14 cellular contexts compared by ENCODE assay signal in genomic region chr12:10405294-10405693, GRCh38. TPM values are rescaled to one million over a fixed set of nuclear protein-coding genes. Genes with fewer than 3 reads are reported as not detected.
"Had no signal": no experiment of that assay in that cellular context is flagged by ENCODE, and none has a peak within 500 bp of the region (broad histone marks: within the 10 kb centered on the region; RNA-seq: fewer than 3 reads in every experiment).

No MANE protein-coding gene starts in this region.

- H3K9me3 ChIP-seq: gastrocnemius medialis, tibial artery, vagina had no signal

- H3K4me3 ChIP-seq: gastrocnemius medialis, tibial artery, vagina had no signal

- DNase-seq: activated B cell treated with CpG ODN at 0.5 μM for 24 hours; activated naive CD4-positive, alpha-beta T cell treated with anti-CD3 and anti-CD28 coated beads, Interleukin-2, amount 50 U/mL, for 16 hours; brain microvascular endothelial cell; gastrocnemius medialis; kidney glomerular epithelial cell; retina; stimulated activated CD4-positive, alpha-beta T cell treated with anti-CD3 and anti-CD28 coated beads, Interleukin-4, amount 100 ng/mL, for 24 hours; T-helper 17 cell; tibial artery had no signal

- ATAC-seq: gastrocnemius medialis, T-helper 17 cell had no signal

- H3K4me3 Mint-ChIP-seq: activated B cell treated with CpG ODN at 0.5 μM for 24 hours, T-helper 17 cell had no signal

- H3K27me3 ChIP-seq: brain microvascular endothelial cell, gastrocnemius medialis, tibial artery, vagina had no signal

- H3K36me3 ChIP-seq: brain microvascular endothelial cell, gastrocnemius medialis, tibial artery, vagina had no signal

- H3K4me1 ChIP-seq: gastrocnemius medialis, tibial artery, vagina had no signal

- H3K27ac Mint-ChIP-seq: activated B cell treated with CpG ODN at 0.5 μM for 24 hours, T-helper 17 cell had no signal

- H3K27ac ChIP-seq: brain microvascular endothelial cell, gastrocnemius medialis, tibial artery, vagina had no signal

RNA-seq across cellular contexts. Expression of gene KLRC4, which starts 4.3 kb away (rescaled TPM):
- total RNA-seq: activated B cell treated with CpG ODN at 0.5 μM for 24 hours, dermis microvascular lymphatic vessel endothelial cell, fibroblast of lung, gastrocnemius medialis, lower leg skin, T-helper 17 cell, vagina had no signal
- polyA plus RNA-seq: fibroblast of lung had no signal

RNA-seq across cellular contexts. Expression of gene KLRC3, which starts 15.1 kb away (rescaled TPM):
- total RNA-seq: activated B cell treated with CpG ODN at 0.5 μM for 24 hours, dermis microvascular lymphatic vessel endothelial cell, fibroblast of lung, gastrocnemius medialis, lower leg skin, T-helper 17 cell, vagina had no signal
- polyA plus RNA-seq: fibroblast of lung had no signal

RNA-seq across cellular contexts. Expression of gene KLRK1, which starts 15.5 kb away (rescaled TPM):
- total RNA-seq: dermis microvascular lymphatic vessel endothelial cell, fibroblast of lung had no signal
- polyA plus RNA-seq: fibroblast of lung had no signal

RNA-seq across cellular contexts. Expression of gene KLRC2, which starts 30.5 kb away (rescaled TPM):
- total RNA-seq: activated B cell treated with CpG ODN at 0.5 μM for 24 hours, dermis microvascular lymphatic vessel endothelial cell, fibroblast of lung, gastrocnemius medialis, T-helper 17 cell had no signal
- polyA plus RNA-seq: fibroblast of lung had no signal

RNA-seq across cellular contexts. Expression of gene KLRC1, which starts 47.9 kb away (rescaled TPM):
- total RNA-seq: activated B cell treated with CpG ODN at 0.5 μM for 24 hours, cerebellum, dermis microvascular lymphatic vessel endothelial cell, fibroblast of lung, gastrocnemius medialis, lower leg skin, T-helper 17 cell had no signal
- polyA plus RNA-seq: fibroblast of lung had no signal
